In the genomic region with DNA sequence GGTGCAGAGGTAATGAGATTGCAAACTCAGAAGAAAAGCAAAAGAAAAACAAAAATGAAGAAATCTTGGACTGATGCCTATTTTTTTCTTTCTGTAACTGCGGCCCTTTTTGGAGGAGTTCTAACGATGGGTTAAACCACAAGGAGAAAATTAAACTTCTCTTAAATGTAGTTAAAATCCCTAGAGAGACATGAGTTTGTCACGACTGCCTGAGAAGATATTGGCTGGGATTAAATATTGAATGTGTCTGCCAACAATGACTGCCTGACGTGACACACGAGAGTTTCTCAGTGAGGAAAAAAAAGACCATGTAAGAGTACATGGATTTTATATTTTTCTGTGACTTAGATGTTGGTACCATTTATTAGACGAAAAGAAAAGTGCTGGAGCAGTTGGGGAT, we compare ENCODE assay signal across 13 cellular contexts.
A peak's percentile ranks its signal among the peaks of the same experiment; 100 is the strongest.
DNase-seq lines count a peak whose midpoint lies in the region; ATAC-seq and TF ChIP-seq lines count a peak whose summit lies in the region.
"Had no signal": no experiment of that assay in that cellular context is flagged by ENCODE, and none has a peak within 500 bp of the region (broad histone marks: within the 10 kb centered on the region; RNA-seq: fewer than 3 reads in every experiment).

No MANE protein-coding gene starts in this region.

- H3K4me3 Mint-ChIP-seq in activated CD4-positive, alpha-beta T cell treated with anti-CD3 and anti-CD28 coated beads for 36 hours: no peak overlapping the region
- no peak overlapping the region for H3K4me3 Mint-ChIP-seq in CD8-positive, alpha-beta T cell

- H4K20me1 ChIP-seq in Karpas-422 (ENCODE audit: insufficient read depth, low read depth, low read length) (no peaks in the 10 kb centered on the region), smooth muscle cell (ENCODE audit: low read depth) (no peaks in the 10 kb centered on the region)
- H4K20me1 ChIP-seq: BLaER1 treated with 17β-estradiol and CSF1 and Interleukin-3, amounts not matched to agents 10 nM and 100 nM had no signal

- peak overlapping the region; percentile 19; the same call in 1 of the 2 replicates for H2AFZ ChIP-seq in Karpas-422 (ENCODE audit: low read length)
- peak overlapping the region; percentile 16 for H2AFZ ChIP-seq in smooth muscle cell (ENCODE audit: low read depth)

- H3K27ac ChIP-seq in Karpas-422 (ENCODE audit: low read length) (no peak overlapping the region), smooth muscle cell (ENCODE audit: low read depth) (no peak overlapping the region)
- H3K27ac ChIP-seq in CD8-positive, alpha-beta T cell (ENCODE audit: low read depth, low read length): no peak overlapping the region
- H3K27ac ChIP-seq: A549; BLaER1 treated with 17β-estradiol and CSF1 and Interleukin-3, amounts not matched to agents 10 nM and 100 nM had no signal

- H3K9me3 ChIP-seq in Karpas-422 (ENCODE audit: low read length) (no peaks in the 10 kb centered on the region), smooth muscle cell (replicated peaks; ENCODE audit: low read depth) (no peaks in the 10 kb centered on the region)
- no peaks in the 10 kb centered on the region for H3K9me3 ChIP-seq in CD8-positive, alpha-beta T cell (ENCODE audit: low read length)
- H3K9me3 ChIP-seq: A549; BLaER1 treated with 17β-estradiol and CSF1 and Interleukin-3, amounts not matched to agents 10 nM and 100 nM had no signal

- TF ChIP-seq CTCF in cardiac fibroblast (IDR thresholded peaks at IDR 0.05; ENCODE audit: low read depth, low read length): no peak
- TF ChIP-seq CTCF in fibroblast of the aortic adventitia (IDR thresholded peaks at IDR 0.05; ENCODE audit: insufficient read depth, low read length): no peak
- no peak for TF ChIP-seq CTCF in smooth muscle cell (IDR thresholded peaks at IDR 0.05; ENCODE audit: borderline replicate concordance, insufficient read depth, poor library complexity, severe bottlenecking)
- no peak for TF ChIP-seq CTCF in CD8-positive, alpha-beta T cell (IDR thresholded peaks at IDR 0.05)

- H3K9me2 ChIP-seq in Karpas-422 (replicated peaks; ENCODE audit: insufficient read depth, low read length): no peaks in the 10 kb centered on the region

- intact Hi-C loops in activated CD4-positive, alpha-beta T cell treated with anti-CD3 and anti-CD28 coated beads for 36 hours (cut with DNase I, micrococcal nuclease): no loop called here
- intact Hi-C loops in CD8-positive, alpha-beta T cell (cut with DNase I, micrococcal nuclease): no loop called here

- DNase-seq in Karpas-422: no peak
- DNase-seq in cardiac fibroblast (ENCODE audit: low read depth in 2 of 2): peak; percentile 17 to 49
- peak; percentile 31 for DNase-seq in fibroblast of the aortic adventitia (ENCODE audit: low read depth)
- no peak for DNase-seq in smooth muscle cell (lab: John Stamatoyannopoulos, UW; ENCODE audit: unreplicated experiment)
- no peak for DNase-seq in stimulated activated naive CD4-positive, alpha-beta T cell (lab: John Stamatoyannopoulos, UW)
- DNase-seq in activated CD4-positive, alpha-beta T cell treated with anti-CD3 and anti-CD28 coated beads for 36 hours: no peak
- no peak for DNase-seq in dedifferentiated amniotic fluid mesenchymal stem cell (ENCODE audit: extremely low spot score)
- DNase-seq in CD8-positive, alpha-beta T cell: no peak
- DNase-seq: NCI-H187 treated with DMSO at 0.1 percent for 48 hours, NCI-H345, NCI-H526 had no signal

- peaks cover 5% of the 10 kb centered on the region for H3K9me3 Mint-ChIP-seq in activated CD4-positive, alpha-beta T cell treated with anti-CD3 and anti-CD28 coated beads for 36 hours (ENCODE audit: low read depth)
- no peaks in the 10 kb centered on the region for H3K9me3 Mint-ChIP-seq in CD8-positive, alpha-beta T cell

- H3K36me3 Mint-ChIP-seq in activated CD4-positive, alpha-beta T cell treated with anti-CD3 and anti-CD28 coated beads for 36 hours (ENCODE audit: low read depth): no peaks in the 10 kb centered on the region
- H3K36me3 Mint-ChIP-seq in CD8-positive, alpha-beta T cell: no peaks in the 10 kb centered on the region

- peaks cover 2% of the 10 kb centered on the region for H3F3A ChIP-seq in smooth muscle cell (ENCODE audit: low read depth)

- H3K27me3 ChIP-seq in Karpas-422 (ENCODE audit: low read length): no peaks in the 10 kb centered on the region
- no peaks in the 10 kb centered on the region for H3K27me3 ChIP-seq in smooth muscle cell (ENCODE audit: low read depth)
- no peaks in the 10 kb centered on the region for H3K27me3 ChIP-seq in CD8-positive, alpha-beta T cell (ENCODE audit: insufficient read depth, low read length)
- H3K27me3 ChIP-seq: BLaER1 treated with 17β-estradiol and CSF1 and Interleukin-3, amounts not matched to agents 10 nM and 100 nM had no signal

- no peaks in the 10 kb centered on the region for H3K36me3 ChIP-seq in Karpas-422 (ENCODE audit: insufficient read depth, low read length)
- H3K36me3 ChIP-seq in smooth muscle cell (ENCODE audit: low read depth): no peaks in the 10 kb centered on the region
- no peaks in the 10 kb centered on the region for H3K36me3 ChIP-seq in CD8-positive, alpha-beta T cell (ENCODE audit: insufficient read depth, low read length)
- H3K36me3 ChIP-seq: BLaER1 treated with 17β-estradiol and CSF1 and Interleukin-3, amounts not matched to agents 10 nM and 100 nM had no signal

- POLR2A ChIA-PET in activated CD4-positive, alpha-beta T cell treated with anti-CD3 and anti-CD28 coated beads for 36 hours (lab: Charles Lee): no interaction called here
- POLR2A ChIA-PET in CD8-positive, alpha-beta T cell (lab: Charles Lee): no interaction called here

- H3K27me3 Mint-ChIP-seq in activated CD4-positive, alpha-beta T cell treated with anti-CD3 and anti-CD28 coated beads for 36 hours: no peaks in the 10 kb centered on the region
- no peaks in the 10 kb centered on the region for H3K27me3 Mint-ChIP-seq in CD8-positive, alpha-beta T cell (ENCODE audit: low read depth)

- no peak overlapping the region for H3K27ac Mint-ChIP-seq in activated CD4-positive, alpha-beta T cell treated with anti-CD3 and anti-CD28 coated beads for 36 hours
- H3K27ac Mint-ChIP-seq in CD8-positive, alpha-beta T cell: no peak overlapping the region

- ATAC-seq in activated CD4-positive, alpha-beta T cell treated with anti-CD3 and anti-CD28 coated beads for 36 hours: no peak
- ATAC-seq in CD8-positive, alpha-beta T cell: no peak
- ATAC-seq: A549 had no signal

- H3K4me1 Mint-ChIP-seq in activated CD4-positive, alpha-beta T cell treated with anti-CD3 and anti-CD28 coated beads for 36 hours: no peaks in the 10 kb centered on the region
- H3K4me1 Mint-ChIP-seq in CD8-positive, alpha-beta T cell (ENCODE audit: low read depth): no peaks in the 10 kb centered on the region

- peaks cover 3% of the 10 kb centered on the region for H3K4me1 ChIP-seq in Karpas-422 (ENCODE audit: low read length)
- H3K4me1 ChIP-seq in smooth muscle cell (ENCODE audit: low read depth): peaks cover 15% of the 10 kb centered on the region
- no peaks in the 10 kb centered on the region for H3K4me1 ChIP-seq in CD8-positive, alpha-beta T cell (ENCODE audit: insufficient read depth, low read length)
- H3K4me1 ChIP-seq: A549 had no signal

- H3K4me3 ChIP-seq in Karpas-422 (ENCODE audit: low read length) (no peak overlapping the region), cardiac fibroblast (replicated peaks in 1 of 2; ENCODE audit: low read depth in 2 of 2, low read length in 2 of 2) (no peak overlapping the region), fibroblast of the aortic adventitia (ENCODE audit: low read depth, low read length) (no peak overlapping the region), smooth muscle cell (no peak overlapping the region)
- H3K4me3 ChIP-seq in CD8-positive, alpha-beta T cell (ENCODE audit: low read depth, low read length): no peak overlapping the region
- H3K4me3 ChIP-seq: A549; BLaER1 treated with 17β-estradiol and CSF1 and Interleukin-3, amounts not matched to agents 10 nM and 100 nM had no signal

- WGBS in smooth muscle cell (ENCODE audit: low lambda C conversion rate): 64% methylated on average over 6 of the region's 6 CpGs

- H3K4me2 ChIP-seq in Karpas-422 (ENCODE audit: low read depth, low read length, poor library complexity, severe bottlenecking) (no peak overlapping the region), smooth muscle cell (no peak overlapping the region)
- H3K4me2 ChIP-seq: A549 had no signal

- H3K79me2 ChIP-seq in Karpas-422 (ENCODE audit: low read length): no peaks in the 10 kb centered on the region
- no peaks in the 10 kb centered on the region for H3K79me2 ChIP-seq in smooth muscle cell (ENCODE audit: low read depth)

- CTCF ChIA-PET in activated CD4-positive, alpha-beta T cell treated with anti-CD3 and anti-CD28 coated beads for 36 hours (lab: Charles Lee): no interaction called here
- CTCF ChIA-PET in CD8-positive, alpha-beta T cell (lab: Charles Lee): no interaction called here

- H3K9ac ChIP-seq in Karpas-422 (ENCODE audit: low read length) (no peak overlapping the region), smooth muscle cell (ENCODE audit: low read depth) (no peak overlapping the region)
- H3K9ac ChIP-seq: BLaER1 treated with 17β-estradiol and CSF1 and Interleukin-3, amounts not matched to agents 10 nM and 100 nM had no signal

Comparison
In these comparisons a context has a peak if more than half of its experiments do, and no peak if none do; other contexts are left out.
1. DNase-seq: peak in cardiac fibroblast (2 of 2) and fibroblast of the aortic adventitia (single experiment); none in Karpas-422 (single experiment), smooth muscle cell (single experiment), stimulated activated naive CD4-positive, alpha-beta T cell (0 of 6), activated CD4-positive, alpha-beta T cell treated with anti-CD3 and anti-CD28 coated beads for 36 hours (single experiment), dedifferentiated amniotic fluid mesenchymal stem cell (single experiment) and CD8-positive, alpha-beta T cell (0 of 7).